Comparison of ENCODE assay signal across 1 cellular context in the genomic region with DNA sequence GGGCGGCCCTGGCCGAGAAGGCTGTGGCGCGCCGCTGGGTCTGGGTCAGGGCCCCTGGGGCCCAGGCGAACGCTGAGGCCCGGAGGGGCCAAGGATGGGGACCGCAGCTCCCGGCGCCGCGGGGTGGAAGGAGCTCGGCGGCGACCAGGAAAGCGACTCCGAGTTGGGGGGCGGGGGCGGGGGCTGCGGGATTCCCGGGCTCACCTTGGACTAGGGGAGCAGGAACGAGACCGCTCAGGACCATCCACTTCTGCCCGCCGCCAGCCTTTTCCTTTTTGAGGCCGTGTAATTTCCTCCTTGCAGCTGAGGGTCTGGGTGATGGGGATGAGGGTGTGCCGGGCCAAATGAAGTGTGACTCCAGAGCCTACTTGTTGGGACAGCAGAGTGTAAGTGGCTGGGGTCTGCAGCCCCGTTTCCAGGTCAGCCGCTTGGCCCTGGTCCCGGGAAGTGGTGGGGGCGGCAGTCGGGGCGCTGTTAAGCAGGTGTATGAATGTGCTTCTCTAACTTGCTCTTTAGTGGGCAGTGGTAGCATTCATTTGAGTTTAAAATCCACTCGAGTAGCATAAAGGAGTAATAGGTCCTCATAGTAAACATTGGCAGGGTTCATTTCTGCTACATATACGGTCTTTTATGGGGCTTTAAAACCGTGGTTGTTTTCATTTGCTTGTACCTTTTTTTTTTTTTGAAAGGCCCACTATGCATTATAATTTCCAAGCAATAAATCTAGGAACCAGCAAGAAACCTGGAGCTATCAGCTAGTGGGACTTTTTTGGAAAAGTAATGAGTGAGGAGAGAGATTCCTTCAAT.
A peak's percentile ranks its signal among the peaks of the same experiment; 100 is the strongest.
TF ChIP-seq lines count a peak whose summit lies in the region.

No MANE protein-coding gene starts in this region.

TF ChIP-seq in HEK293, 187 proteins besides CTCF, POLR2A, EP300 and RAD21 (continued from another document):
- TF ChIP-seq, protein P1, sequence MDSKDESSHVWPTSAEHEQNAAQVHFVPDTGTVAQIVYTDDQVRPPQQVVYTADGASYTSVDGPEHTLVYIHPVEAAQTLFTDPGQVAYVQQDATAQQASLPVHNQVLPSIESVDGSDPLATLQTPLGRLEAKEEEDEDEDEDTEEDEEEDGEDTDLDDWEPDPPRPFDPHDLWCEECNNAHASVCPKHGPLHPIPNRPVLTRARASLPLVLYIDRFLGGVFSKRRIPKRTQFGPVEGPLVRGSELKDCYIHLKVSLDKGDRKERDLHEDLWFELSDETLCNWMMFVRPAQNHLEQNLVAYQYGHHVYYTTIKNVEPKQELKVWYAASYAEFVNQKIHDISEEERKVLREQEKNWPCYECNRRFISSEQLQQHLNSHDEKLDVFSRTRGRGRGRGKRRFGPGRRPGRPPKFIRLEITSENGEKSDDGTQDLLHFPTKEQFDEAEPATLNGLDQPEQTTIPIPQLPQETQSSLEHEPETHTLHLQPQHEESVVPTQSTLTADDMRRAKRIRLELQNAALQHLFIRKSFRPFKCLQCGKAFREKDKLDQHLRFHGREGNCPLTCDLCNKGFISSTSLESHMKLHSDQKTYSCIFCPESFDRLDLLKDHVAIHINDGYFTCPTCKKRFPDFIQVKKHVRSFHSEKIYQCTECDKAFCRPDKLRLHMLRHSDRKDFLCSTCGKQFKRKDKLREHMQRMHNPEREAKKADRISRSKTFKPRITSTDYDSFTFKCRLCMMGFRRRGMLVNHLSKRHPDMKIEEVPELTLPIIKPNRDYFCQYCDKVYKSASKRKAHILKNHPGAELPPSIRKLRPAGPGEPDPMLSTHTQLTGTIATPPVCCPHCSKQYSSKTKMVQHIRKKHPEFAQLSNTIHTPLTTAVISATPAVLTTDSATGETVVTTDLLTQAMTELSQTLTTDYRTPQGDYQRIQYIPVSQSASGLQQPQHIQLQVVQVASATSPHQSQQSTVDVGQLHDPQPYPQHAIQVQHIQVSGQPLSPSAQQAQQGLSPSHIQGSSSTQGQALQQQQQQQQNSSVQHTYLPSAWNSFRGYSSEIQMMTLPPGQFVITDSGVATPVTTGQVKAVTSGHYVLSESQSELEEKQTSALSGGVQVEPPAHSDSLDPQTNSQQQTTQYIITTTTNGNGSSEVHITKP (tag by site-specific recombination; IDR thresholded peaks at IDR 0.05): peak; percentile 27; the same call in 1 of the 2 replicates
- TF ChIP-seq, protein P2, sequence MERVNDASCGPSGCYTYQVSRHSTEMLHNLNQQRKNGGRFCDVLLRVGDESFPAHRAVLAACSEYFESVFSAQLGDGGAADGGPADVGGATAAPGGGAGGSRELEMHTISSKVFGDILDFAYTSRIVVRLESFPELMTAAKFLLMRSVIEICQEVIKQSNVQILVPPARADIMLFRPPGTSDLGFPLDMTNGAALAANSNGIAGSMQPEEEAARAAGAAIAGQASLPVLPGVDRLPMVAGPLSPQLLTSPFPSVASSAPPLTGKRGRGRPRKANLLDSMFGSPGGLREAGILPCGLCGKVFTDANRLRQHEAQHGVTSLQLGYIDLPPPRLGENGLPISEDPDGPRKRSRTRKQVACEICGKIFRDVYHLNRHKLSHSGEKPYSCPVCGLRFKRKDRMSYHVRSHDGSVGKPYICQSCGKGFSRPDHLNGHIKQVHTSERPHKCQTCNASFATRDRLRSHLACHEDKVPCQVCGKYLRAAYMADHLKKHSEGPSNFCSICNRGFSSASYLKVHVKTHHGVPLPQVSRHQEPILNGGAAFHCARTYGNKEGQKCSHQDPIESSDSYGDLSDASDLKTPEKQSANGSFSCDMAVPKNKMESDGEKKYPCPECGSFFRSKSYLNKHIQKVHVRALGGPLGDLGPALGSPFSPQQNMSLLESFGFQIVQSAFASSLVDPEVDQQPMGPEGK (tag by site-specific recombination; IDR thresholded peaks at IDR 0.05): peak; percentile 49
- TF ChIP-seq, protein P3, sequence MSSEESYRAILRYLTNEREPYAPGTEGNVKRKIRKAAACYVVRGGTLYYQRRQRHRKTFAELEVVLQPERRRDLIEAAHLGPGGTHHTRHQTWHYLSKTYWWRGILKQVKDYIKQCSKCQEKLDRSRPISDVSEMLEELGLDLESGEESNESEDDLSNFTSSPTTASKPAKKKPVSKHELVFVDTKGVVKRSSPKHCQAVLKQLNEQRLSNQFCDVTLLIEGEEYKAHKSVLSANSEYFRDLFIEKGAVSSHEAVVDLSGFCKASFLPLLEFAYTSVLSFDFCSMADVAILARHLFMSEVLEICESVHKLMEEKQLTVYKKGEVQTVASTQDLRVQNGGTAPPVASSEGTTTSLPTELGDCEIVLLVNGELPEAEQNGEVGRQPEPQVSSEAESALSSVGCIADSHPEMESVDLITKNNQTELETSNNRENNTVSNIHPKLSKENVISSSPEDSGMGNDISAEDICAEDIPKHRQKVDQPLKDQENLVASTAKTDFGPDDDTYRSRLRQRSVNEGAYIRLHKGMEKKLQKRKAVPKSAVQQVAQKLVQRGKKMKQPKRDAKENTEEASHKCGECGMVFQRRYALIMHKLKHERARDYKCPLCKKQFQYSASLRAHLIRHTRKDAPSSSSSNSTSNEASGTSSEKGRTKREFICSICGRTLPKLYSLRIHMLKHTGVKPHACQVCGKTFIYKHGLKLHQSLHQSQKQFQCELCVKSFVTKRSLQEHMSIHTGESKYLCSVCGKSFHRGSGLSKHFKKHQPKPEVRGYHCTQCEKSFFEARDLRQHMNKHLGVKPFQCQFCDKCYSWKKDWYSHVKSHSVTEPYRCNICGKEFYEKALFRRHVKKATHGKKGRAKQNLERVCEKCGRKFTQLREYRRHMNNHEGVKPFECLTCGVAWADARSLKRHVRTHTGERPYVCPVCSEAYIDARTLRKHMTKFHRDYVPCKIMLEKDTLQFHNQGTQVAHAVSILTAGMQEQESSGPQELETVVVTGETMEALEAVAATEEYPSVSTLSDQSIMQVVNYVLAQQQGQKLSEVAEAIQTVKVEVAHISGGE (tag by site-specific recombination; conservative IDR thresholded peaks at IDR 0.05; ENCODE audit: low read depth): peak; percentile 68
- TF ChIP-seq, protein P4, sequence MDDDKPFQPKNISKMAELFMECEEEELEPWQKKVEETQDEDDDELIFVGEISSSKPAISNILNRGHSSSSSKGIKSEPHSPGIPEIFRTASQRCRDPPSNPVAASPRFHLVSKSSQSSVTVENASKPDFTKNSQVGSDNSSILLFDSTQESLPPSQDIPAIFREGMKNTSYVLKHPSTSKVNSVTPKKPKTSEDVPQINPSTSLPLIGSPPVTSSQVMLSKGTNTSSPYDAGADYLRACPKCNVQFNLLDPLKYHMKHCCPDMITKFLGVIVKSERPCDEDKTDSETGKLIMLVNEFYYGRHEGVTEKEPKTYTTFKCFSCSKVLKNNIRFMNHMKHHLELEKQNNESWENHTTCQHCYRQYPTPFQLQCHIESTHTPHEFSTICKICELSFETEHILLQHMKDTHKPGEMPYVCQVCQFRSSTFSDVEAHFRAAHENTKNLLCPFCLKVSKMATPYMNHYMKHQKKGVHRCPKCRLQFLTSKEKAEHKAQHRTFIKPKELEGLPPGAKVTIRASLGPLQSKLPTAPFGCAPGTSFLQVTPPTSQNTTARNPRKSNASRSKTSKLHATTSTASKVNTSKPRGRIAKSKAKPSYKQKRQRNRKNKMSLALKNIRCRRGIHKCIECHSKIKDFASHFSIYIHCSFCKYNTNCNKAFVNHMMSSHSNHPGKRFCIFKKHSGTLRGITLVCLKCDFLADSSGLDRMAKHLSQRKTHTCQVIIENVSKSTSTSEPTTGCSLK (tag by site-specific recombination; IDR thresholded peaks at IDR 0.05): no peak
- TF ChIP-seq, protein P5, sequence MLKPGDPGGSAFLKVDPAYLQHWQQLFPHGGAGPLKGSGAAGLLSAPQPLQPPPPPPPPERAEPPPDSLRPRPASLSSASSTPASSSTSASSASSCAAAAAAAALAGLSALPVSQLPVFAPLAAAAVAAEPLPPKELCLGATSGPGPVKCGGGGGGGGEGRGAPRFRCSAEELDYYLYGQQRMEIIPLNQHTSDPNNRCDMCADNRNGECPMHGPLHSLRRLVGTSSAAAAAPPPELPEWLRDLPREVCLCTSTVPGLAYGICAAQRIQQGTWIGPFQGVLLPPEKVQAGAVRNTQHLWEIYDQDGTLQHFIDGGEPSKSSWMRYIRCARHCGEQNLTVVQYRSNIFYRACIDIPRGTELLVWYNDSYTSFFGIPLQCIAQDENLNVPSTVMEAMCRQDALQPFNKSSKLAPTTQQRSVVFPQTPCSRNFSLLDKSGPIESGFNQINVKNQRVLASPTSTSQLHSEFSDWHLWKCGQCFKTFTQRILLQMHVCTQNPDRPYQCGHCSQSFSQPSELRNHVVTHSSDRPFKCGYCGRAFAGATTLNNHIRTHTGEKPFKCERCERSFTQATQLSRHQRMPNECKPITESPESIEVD (tag by site-specific recombination; IDR thresholded peaks at IDR 0.05): peak; percentile 63
- no peak for TF ChIP-seq ZNF473 (tag by site-specific recombination; IDR thresholded peaks at IDR 0.05)
- TF ChIP-seq ZNF214 (tag by site-specific recombination; IDR thresholded peaks at IDR 0.05; ENCODE audit: borderline replicate concordance): no peak
- TF ChIP-seq ZNF239 (tag by site-specific recombination; IDR thresholded peaks at IDR 0.05): no peak
- TF ChIP-seq, protein P6, sequence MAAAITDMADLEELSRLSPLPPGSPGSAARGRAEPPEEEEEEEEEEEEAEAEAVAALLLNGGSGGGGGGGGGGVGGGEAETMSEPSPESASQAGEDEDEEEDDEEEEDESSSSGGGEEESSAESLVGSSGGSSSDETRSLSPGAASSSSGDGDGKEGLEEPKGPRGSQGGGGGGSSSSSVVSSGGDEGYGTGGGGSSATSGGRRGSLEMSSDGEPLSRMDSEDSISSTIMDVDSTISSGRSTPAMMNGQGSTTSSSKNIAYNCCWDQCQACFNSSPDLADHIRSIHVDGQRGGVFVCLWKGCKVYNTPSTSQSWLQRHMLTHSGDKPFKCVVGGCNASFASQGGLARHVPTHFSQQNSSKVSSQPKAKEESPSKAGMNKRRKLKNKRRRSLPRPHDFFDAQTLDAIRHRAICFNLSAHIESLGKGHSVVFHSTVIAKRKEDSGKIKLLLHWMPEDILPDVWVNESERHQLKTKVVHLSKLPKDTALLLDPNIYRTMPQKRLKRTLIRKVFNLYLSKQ (tag by site-specific recombination; IDR thresholded peaks at IDR 0.05; ENCODE audit: borderline replicate concordance): no peak
- no peak for TF ChIP-seq GLIS2 (tag by site-specific recombination; IDR thresholded peaks at IDR 0.05)
- TF ChIP-seq ZIC2 (tag by site-specific recombination; IDR thresholded peaks at IDR 0.05): peak; percentile 31; the same call in 1 of the 2 replicates
- peak; percentile 58 for TF ChIP-seq ZNF335 (tag by site-specific recombination; conservative IDR thresholded peaks at IDR 0.05)
- TF ChIP-seq SP3 (tag by site-specific recombination; IDR thresholded peaks at IDR 0.05): no peak
- no peak for TF ChIP-seq ZNF121 (tag by site-specific recombination; IDR thresholded peaks at IDR 0.05)
- TF ChIP-seq, protein P7, sequence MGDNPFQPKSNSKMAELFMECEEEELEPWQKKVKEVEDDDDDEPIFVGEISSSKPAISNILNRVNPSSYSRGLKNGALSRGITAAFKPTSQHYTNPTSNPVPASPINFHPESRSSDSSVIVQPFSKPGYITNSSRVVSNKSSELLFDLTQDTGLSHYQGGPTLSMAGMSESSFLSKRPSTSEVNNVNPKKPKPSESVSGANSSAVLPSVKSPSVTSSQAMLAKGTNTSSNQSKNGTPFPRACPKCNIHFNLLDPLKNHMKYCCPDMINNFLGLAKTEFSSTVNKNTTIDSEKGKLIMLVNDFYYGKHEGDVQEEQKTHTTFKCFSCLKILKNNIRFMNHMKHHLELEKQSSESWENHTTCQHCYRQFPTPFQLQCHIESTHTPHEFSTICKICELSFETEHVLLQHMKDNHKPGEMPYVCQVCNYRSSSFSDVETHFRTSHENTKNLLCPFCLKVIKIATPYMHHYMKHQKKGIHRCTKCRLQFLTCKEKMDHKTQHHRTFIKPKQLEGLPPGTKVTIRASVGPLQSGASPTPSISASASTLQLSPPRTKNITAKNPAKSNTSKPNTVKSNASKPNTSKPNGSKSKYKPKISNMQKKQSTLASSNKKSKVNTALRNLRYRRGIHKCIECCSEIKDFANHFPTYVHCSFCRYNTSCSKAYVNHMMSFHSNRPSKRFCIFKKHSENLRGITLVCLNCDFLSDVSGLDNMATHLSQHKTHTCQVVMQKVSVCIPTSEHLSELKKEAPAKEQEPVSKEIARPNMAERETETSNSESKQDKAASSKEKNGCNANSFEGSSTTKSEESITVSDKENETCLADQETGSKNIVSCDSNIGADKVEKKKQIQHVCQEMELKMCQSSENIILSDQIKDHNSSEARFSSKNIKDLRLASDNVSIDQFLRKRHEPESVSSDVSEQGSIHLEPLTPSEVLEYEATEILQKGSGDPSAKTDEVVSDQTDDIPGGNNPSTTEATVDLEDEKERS (tag by site-specific recombination; IDR thresholded peaks at IDR 0.05): no peak
- TF ChIP-seq ZSCAN30 (tag by site-specific recombination; IDR thresholded peaks at IDR 0.05): no peak
- TF ChIP-seq ZNF777 (tag by site-specific recombination; IDR thresholded peaks at IDR 0.05; ENCODE audit: borderline replicate concordance): no peak
- TF ChIP-seq ZFP3 (tag by site-specific recombination; IDR thresholded peaks at IDR 0.05; ENCODE audit: low read depth): no peak
- no peak for TF ChIP-seq ZNF791 (tag by site-specific recombination; IDR thresholded peaks at IDR 0.05)
- no peak for TF ChIP-seq ZNF521 (tag by site-specific recombination; IDR thresholded peaks at IDR 0.05)
- TF ChIP-seq ZNF16 (tag by site-specific recombination; IDR thresholded peaks at IDR 0.05; ENCODE audit: low read depth): no peak
- TF ChIP-seq, protein P8, sequence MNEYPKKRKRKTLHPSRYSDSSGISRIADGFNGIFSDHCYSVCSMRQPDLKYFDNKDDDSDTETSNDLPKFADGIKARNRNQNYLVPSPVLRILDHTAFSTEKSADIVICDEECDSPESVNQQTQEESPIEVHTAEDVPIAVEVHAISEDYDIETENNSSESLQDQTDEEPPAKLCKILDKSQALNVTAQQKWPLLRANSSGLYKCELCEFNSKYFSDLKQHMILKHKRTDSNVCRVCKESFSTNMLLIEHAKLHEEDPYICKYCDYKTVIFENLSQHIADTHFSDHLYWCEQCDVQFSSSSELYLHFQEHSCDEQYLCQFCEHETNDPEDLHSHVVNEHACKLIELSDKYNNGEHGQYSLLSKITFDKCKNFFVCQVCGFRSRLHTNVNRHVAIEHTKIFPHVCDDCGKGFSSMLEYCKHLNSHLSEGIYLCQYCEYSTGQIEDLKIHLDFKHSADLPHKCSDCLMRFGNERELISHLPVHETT (tag by site-specific recombination; IDR thresholded peaks at IDR 0.05): no peak
- TF ChIP-seq SCRT2 (tag by site-specific recombination; IDR thresholded peaks at IDR 0.05): 0 out of 2 replicates have a peak, but pooled peaks have one; percentile 29
- TF ChIP-seq ZNF837 (tag by site-specific recombination; IDR thresholded peaks at IDR 0.05): no peak
- TF ChIP-seq GLIS1 (tag by site-specific recombination; IDR thresholded peaks at IDR 0.05): no peak
- TF ChIP-seq ZNF623 (tag by site-specific recombination; IDR thresholded peaks at IDR 0.05): no peak
